Comparison of ENCODE assay signal across 1 cellular context in the genomic region with DNA sequence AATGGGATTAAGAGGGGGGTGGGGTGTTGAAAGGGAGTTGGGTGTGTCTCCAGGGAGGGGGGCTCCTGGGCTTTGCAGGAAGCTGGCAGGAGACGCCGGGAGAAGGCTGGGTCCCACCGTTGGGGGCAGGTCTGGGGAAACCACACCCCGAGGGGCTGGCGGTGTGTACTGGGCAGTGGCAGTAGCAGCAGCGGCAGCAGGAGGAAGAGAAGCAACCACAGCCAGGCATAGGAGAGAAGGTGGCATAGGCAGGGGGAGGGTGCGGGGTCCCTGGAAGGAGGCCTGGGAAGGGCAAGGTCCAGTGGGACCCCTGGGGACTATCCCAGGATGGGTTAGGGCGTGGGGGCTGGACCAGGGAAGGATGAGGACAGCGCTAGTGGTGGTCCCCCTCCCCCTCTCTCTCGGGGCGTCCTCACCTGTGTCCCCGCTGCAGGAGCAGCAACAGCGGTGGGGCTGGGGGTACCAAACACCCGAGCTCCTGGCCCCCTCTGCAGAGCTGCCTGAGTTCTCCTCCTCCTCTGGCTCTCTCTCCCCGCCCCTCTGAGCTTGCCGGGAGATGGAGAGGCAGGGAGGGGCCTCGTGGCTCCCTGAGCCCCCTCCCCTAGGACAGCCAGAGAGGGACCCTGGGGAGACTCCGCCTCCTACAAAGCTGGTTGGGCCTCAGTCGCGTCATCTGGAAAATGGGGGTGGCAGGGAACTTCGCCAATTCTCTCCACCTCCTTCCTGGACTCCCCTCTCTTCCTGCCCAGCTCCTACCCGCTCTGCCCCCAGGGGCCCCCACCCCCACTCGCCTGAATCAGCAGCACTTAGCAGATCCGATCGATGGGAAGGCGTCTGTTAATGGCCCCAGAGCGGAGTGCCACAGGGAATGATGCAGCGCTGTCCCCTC.
TF ChIP-seq lines count a peak whose summit lies in the region.

A gene (minus strand): TSS at position 520 of the 889 bp plus-strand sequence. CDS start 1,573 bp downstream, outside the sequence.

TF ChIP-seq in GM23338, 12 proteins besides CTCF, POLR2A, EP300 and RAD21 (continued from another document):
- TF ChIP-seq, protein P1, sequence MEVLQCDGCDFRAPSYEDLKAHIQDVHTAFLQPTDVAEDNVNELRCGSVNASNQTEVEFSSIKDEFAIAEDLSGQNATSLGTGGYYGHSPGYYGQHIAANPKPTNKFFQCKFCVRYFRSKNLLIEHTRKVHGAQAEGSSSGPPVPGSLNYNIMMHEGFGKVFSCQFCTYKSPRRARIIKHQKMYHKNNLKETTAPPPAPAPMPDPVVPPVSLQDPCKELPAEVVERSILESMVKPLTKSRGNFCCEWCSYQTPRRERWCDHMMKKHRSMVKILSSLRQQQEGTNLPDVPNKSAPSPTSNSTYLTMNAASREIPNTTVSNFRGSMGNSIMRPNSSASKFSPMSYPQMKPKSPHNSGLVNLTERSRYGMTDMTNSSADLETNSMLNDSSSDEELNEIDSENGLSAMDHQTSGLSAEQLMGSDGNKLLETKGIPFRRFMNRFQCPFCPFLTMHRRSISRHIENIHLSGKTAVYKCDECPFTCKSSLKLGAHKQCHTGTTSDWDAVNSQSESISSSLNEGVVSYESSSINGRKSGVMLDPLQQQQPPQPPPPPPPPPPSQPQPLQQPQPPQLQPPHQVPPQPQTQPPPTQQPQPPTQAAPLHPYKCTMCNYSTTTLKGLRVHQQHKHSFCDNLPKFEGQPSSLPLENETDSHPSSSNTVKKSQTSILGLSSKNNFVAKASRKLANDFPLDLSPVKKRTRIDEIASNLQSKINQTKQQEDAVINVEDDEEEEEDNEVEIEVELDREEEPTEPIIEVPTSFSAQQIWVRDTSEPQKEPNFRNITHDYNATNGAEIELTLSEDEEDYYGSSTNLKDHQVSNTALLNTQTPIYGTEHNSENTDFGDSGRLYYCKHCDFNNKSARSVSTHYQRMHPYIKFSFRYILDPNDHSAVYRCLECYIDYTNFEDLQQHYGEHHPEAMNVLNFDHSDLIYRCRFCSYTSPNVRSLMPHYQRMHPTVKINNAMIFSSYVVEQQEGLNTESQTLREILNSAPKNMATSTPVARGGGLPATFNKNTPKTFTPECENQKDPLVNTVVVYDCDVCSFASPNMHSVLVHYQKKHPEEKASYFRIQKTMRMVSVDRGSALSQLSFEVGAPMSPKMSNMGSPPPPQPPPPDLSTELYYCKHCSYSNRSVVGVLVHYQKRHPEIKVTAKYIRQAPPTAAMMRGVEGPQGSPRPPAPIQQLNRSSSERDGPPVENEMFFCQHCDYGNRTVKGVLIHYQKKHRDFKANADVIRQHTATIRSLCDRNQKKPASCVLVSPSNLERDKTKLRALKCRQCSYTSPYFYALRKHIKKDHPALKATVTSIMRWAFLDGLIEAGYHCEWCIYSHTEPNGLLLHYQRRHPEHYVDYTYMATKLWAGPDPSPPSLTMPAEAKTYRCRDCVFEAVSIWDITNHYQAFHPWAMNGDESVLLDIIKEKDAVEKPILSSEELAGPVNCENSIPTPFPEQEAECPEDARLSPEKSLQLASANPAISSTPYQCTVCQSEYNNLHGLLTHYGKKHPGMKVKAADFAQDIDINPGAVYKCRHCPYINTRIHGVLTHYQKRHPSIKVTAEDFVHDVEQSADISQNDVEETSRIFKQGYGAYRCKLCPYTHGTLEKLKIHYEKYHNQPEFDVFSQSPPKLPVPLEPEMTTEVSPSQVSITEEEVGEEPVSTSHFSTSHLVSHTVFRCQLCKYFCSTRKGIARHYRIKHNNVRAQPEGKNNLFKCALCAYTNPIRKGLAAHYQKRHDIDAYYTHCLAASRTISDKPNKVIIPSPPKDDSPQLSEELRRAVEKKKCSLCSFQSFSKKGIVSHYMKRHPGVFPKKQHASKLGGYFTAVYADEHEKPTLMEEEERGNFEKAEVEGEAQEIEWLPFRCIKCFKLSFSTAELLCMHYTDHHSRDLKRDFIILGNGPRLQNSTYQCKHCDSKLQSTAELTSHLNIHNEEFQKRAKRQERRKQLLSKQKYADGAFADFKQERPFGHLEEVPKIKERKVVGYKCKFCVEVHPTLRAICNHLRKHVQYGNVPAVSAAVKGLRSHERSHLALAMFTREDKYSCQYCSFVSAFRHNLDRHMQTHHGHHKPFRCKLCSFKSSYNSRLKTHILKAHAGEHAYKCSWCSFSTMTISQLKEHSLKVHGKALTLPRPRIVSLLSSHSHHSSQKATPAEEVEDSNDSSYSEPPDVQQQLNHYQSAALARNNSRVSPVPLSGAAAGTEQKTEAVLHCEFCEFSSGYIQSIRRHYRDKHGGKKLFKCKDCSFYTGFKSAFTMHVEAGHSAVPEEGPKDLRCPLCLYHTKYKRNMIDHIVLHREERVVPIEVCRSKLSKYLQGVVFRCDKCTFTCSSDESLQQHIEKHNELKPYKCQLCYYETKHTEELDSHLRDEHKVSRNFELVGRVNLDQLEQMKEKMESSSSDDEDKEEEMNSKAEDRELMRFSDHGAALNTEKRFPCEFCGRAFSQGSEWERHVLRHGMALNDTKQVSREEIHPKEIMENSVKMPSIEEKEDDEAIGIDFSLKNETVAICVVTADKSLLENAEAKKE (CRISPR knock-in tag; IDR thresholded peaks at IDR 0.05): no peak
- TF ChIP-seq POLR2AphosphoS5 (IDR thresholded peaks at IDR 0.05; ENCODE audit: low read depth) (no peak; the same call in 1 of the 2 replicates), CREB1 (CRISPR knock-in tag; IDR thresholded peaks at IDR 0.05; ENCODE audit: low read depth) (no peak), ZNF114 (CRISPR knock-in tag; IDR thresholded peaks at IDR 0.05) (no peak), ZNF331 (CRISPR knock-in tag; IDR thresholded peaks at IDR 0.05; ENCODE audit: low read depth) (no peak), STAT1 (IDR thresholded peaks at IDR 0.05; ENCODE audit: unreplicated experiment) (no peak)
- TF ChIP-seq, protein P2, sequence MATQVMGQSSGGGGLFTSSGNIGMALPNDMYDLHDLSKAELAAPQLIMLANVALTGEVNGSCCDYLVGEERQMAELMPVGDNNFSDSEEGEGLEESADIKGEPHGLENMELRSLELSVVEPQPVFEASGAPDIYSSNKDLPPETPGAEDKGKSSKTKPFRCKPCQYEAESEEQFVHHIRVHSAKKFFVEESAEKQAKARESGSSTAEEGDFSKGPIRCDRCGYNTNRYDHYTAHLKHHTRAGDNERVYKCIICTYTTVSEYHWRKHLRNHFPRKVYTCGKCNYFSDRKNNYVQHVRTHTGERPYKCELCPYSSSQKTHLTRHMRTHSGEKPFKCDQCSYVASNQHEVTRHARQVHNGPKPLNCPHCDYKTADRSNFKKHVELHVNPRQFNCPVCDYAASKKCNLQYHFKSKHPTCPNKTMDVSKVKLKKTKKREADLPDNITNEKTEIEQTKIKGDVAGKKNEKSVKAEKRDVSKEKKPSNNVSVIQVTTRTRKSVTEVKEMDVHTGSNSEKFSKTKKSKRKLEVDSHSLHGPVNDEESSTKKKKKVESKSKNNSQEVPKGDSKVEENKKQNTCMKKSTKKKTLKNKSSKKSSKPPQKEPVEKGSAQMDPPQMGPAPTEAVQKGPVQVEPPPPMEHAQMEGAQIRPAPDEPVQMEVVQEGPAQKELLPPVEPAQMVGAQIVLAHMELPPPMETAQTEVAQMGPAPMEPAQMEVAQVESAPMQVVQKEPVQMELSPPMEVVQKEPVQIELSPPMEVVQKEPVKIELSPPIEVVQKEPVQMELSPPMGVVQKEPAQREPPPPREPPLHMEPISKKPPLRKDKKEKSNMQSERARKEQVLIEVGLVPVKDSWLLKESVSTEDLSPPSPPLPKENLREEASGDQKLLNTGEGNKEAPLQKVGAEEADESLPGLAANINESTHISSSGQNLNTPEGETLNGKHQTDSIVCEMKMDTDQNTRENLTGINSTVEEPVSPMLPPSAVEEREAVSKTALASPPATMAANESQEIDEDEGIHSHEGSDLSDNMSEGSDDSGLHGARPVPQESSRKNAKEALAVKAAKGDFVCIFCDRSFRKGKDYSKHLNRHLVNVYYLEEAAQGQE (IDR thresholded peaks at IDR 0.05; ENCODE audit: unreplicated experiment): no peak
- TF ChIP-seq, protein P3, sequence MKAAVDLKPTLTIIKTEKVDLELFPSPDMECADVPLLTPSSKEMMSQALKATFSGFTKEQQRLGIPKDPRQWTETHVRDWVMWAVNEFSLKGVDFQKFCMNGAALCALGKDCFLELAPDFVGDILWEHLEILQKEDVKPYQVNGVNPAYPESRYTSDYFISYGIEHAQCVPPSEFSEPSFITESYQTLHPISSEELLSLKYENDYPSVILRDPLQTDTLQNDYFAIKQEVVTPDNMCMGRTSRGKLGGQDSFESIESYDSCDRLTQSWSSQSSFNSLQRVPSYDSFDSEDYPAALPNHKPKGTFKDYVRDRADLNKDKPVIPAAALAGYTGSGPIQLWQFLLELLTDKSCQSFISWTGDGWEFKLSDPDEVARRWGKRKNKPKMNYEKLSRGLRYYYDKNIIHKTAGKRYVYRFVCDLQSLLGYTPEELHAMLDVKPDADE (IDR thresholded peaks at IDR 0.05): no peak
